Comparison of ENCODE assay signal across 14 cellular contexts in genomic region chr20:64040231-64041039, GRCh38. TPM values are rescaled to one million over a fixed set of nuclear protein-coding genes. Genes with fewer than 3 reads are reported as not detected.
A peak's percentile ranks its signal among the peaks of the same experiment; 100 is the strongest.
DNase-seq lines count a peak whose midpoint lies in the region; ATAC-seq and TF ChIP-seq lines count a peak whose summit lies in the region.
"Had no signal": no experiment of that assay in that cellular context is flagged by ENCODE, and none has a peak within 500 bp of the region (broad histone marks: within the 10 kb centered on the region; RNA-seq: fewer than 3 reads in every experiment).

No MANE protein-coding gene starts in this region.

- H3K36me3 Mint-ChIP-seq in glutamatergic neuron (ENCODE audit: unreplicated experiment) = no peaks in the 10 kb centered on the region

- H3K27ac Mint-ChIP-seq in glutamatergic neuron (ENCODE audit: unreplicated experiment) = no peak overlapping the region

- no peaks in the 10 kb centered on the region for H3K9me3 ChIP-seq in right cardiac atrium (ENCODE audit: control insufficient read depth, low read length)
- H3K9me3 ChIP-seq in upper lobe of left lung = no peaks in the 10 kb centered on the region

- H3K4me1 ChIP-seq in right cardiac atrium (ENCODE audit: control insufficient read depth, insufficient read depth, low read length) (no peaks in the 10 kb centered on the region), upper lobe of left lung (peaks cover 45 to 70% (median 55%) of the 10 kb centered on the region in 4 donors)

- peaks cover 16% of the 10 kb centered on the region for H3K27me3 Mint-ChIP-seq in glutamatergic neuron (ENCODE audit: unreplicated experiment)

- peaks cover 9% of the 10 kb centered on the region for H3K9me3 Mint-ChIP-seq in glutamatergic neuron (ENCODE audit: unreplicated experiment)

- ATAC-seq in right cardiac atrium (no peak), upper lobe of left lung (ENCODE audit: low FRiP score in 2 of 2) (no peak), GM18498 (IDR thresholded peaks at IDR 0.05; ENCODE audit: unreplicated experiment) (no peak), GM19351 (IDR thresholded peaks at IDR 0.05; ENCODE audit: unreplicated experiment) (no peak)
- ATAC-seq: Right ventricle myocardium inferior had no signal

- 59% methylated on average over 12 of the region's 12 CpGs for WGBS in right cardiac atrium
- 53 to 62% methylated on average over 6 to 12 of the region's 12 CpGs for WGBS in upper lobe of left lung, 2 donors

- H3K27me3 ChIP-seq in right cardiac atrium (ENCODE audit: control insufficient read depth, insufficient read depth) (no peaks in the 10 kb centered on the region), upper lobe of left lung (peaks cover 0 to 31% (median 12%) of the 10 kb centered on the region in 4 donors)

- H3K4me1 Mint-ChIP-seq in glutamatergic neuron (ENCODE audit: low read depth, unreplicated experiment) = peaks cover 20% of the 10 kb centered on the region

- H3K36me3 ChIP-seq in upper lobe of left lung = peaks cover 0 to 2% (median 0%) of the 10 kb centered on the region in 4 donors

- TF ChIP-seq CTCF in glutamatergic neuron (IDR thresholded peaks at IDR 0.05; ENCODE audit: partially characterized antibody, unreplicated experiment) (no peak), upper lobe of left lung (IDR thresholded peaks at IDR 0.05) (no peak)

- H3K4me3 Mint-ChIP-seq in glutamatergic neuron (ENCODE audit: unreplicated experiment) = peak overlapping the region; percentile 5

- H3K4me3 ChIP-seq in right cardiac atrium (ENCODE audit: low read length) = no peak overlapping the region
- H3K4me3 ChIP-seq in upper lobe of left lung = no peak overlapping the region

- intact Hi-C loops in right cardiac atrium (cut with DNase I) (no loop called here), cardiac septum (cut with DNase I) (no loop called here)

- no peak for TF ChIP-seq POLR2A in upper lobe of left lung (IDR thresholded peaks at IDR 0.05)

- H3K27ac ChIP-seq in right cardiac atrium (ENCODE audit: low read length) = peak overlapping the region; percentile 8
- H3K27ac ChIP-seq in upper lobe of left lung = peak overlapping the region in 3 of 4 donors; percentile 72 to 89 (median 88)
- H3K27ac ChIP-seq: parathyroid adenoma had no signal

- no peak for TF ChIP-seq EP300 in upper lobe of left lung (IDR thresholded peaks at IDR 0.05)

- peak; percentile 40 for DNase-seq in DMS 273 (lab: John Stamatoyannopoulos, UW; ENCODE audit: unreplicated experiment)
- DNase-seq in DMS 273 treated with DMSO at 0.1 percent for 48 hours (lab: John Stamatoyannopoulos, UW) = no peak
- no peak for DNase-seq in right cardiac atrium
- no peak for DNase-seq in cardiac septum (ENCODE audit: low spot score)
- no peak for DNase-seq in glutamatergic neuron
- DNase-seq in upper lobe of left lung = peak in 1 of 2 donors; percentile 38
- DNase-seq: HCEC 1CT; NCI-H1105 treated with DMSO at 0.1 percent for 48 hours; NK-92 treated with Interleukin-12 subunit alpha and Interleukin-12 subunit beta, amount 100 ng/mL, for 24 hours had no signal

RNA-seq across cellular contexts. Expression of gene C20orf204, which starts 4.5 kb away (rescaled TPM):
- total RNA-seq in right cardiac atrium = under 1 TPM; 0.21 to 0.82 (median 0.49) TPM
- 0.36 TPM for polyA plus RNA-seq in right cardiac atrium
- 0.86 TPM for total RNA-seq in cardiac septum
- total RNA-seq in glutamatergic neuron (ENCODE audit: unreplicated experiment) = 3.9 TPM
- total RNA-seq in upper lobe of left lung = 1 to 10 TPM in 4 of 6 donors, under 1 TPM in 2; 0.44 to 2.3 (median 1.7) TPM

RNA-seq across cellular contexts. Expression of gene SOX18, which starts 9.0 kb away (rescaled TPM):
- total RNA-seq in right cardiac atrium (10 to 100 TPM; 28.7 to 42.1 (median 41.1) TPM), cardiac septum (67.0 TPM), glutamatergic neuron (ENCODE audit: unreplicated experiment) (0.66 TPM), upper lobe of left lung (100 to 1,000 TPM in 1 of 6 donors, 10 to 100 TPM in 4, 1 to 10 TPM in 1; 6.3 to 138 (median 37.7) TPM)
- 26.8 TPM for polyA plus RNA-seq in right cardiac atrium
- total RNA-seq: mononuclear cell had no signal

RNA-seq across cellular contexts. Expression of gene TCEA2, which starts 22.6 kb away (rescaled TPM):
- total RNA-seq in right cardiac atrium = 10 to 100 TPM; 46.3 to 52.0 (median 50.0) TPM
- polyA plus RNA-seq in right cardiac atrium = 38.3 TPM
- 66.0 TPM for total RNA-seq in cardiac septum
- total RNA-seq in glutamatergic neuron (ENCODE audit: unreplicated experiment) = 102 TPM
- 10 to 100 TPM; 21.7 to 56.0 (median 28.4) TPM for total RNA-seq in upper lobe of left lung

RNA-seq across cellular contexts. Expression of gene RGS19, which starts 38.9 kb away (rescaled TPM):
- total RNA-seq in right cardiac atrium = 1 to 10 TPM; 6.3 to 9.1 (median 8.3) TPM
- polyA plus RNA-seq in right cardiac atrium = 5.8 TPM
- 3.1 TPM for total RNA-seq in cardiac septum
- 4.4 TPM for total RNA-seq in glutamatergic neuron (ENCODE audit: unreplicated experiment)
- total RNA-seq in upper lobe of left lung = 10 to 100 TPM; 21.5 to 70.8 (median 55.6) TPM

RNA-seq across cellular contexts. Expression of gene OPRL1, which starts 39.4 kb away (rescaled TPM):
- total RNA-seq in right cardiac atrium = 1 to 10 TPM in 2 of 4 donors, under 1 TPM in 2; 0.50 to 1.3 (median 1.1) TPM
- polyA plus RNA-seq in right cardiac atrium = 0.81 TPM
- total RNA-seq in cardiac septum = 0.48 TPM
- 2.9 TPM for total RNA-seq in glutamatergic neuron (ENCODE audit: unreplicated experiment)
- total RNA-seq in upper lobe of left lung = 1 to 10 TPM; 1.7 to 3.1 (median 2.6) TPM
